1 cellular context compared by ENCODE assay signal in the genomic region with DNA sequence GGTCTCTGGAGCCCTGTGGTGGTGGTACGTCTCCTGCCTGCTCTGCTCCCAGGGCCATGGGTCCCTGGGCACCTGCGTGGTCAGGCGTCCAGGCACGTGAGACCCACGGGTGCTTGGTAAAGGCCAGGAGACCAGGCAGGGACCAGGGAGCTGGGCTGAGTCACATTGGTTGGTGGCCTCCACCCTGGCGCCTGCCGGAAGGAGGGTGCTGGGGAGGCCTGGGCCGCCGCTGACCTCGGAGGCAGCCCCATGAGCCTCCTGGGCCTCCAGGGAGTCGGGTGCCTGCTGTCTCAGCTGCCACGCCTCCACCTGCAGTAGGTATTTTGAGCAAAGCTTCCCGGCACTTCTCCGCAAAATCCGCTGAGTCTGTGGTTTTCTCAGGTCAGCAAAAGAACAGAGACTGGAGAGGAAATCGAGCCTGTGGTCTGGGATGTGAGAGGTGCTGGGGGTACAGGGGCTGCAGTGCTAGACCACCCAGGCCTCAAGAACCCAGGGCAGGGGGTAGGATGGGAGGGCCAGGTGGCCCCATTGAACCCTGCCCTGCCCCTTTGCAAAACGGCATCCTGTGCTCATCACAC.
TF ChIP-seq lines count a peak whose summit lies in the region.

No MANE protein-coding gene starts in this region.

TF ChIP-seq in K562, 482 proteins besides CTCF, POLR2A, EP300 and RAD21:
- no peak for TF ChIP-seq TEAD2 (tag; IDR thresholded peaks at IDR 0.05)
- no peak for TF ChIP-seq DACH1 (IDR thresholded peaks at IDR 0.05; ENCODE audit: partially characterized antibody)
- TF ChIP-seq MTA2 (IDR thresholded peaks at IDR 0.05; ENCODE audit: low read depth): no peak
- TF ChIP-seq CC2D1A (IDR thresholded peaks at IDR 0.05): no peak
- peak; percentile 40 for TF ChIP-seq HNRNPLL (IDR thresholded peaks at IDR 0.05; ENCODE audit: low read depth, low read length, poor library complexity, severe bottlenecking)
- TF ChIP-seq ZNF707 (CRISPR knock-in tag; conservative IDR thresholded peaks at IDR 0.05): no peak
- TF ChIP-seq DIDO1 (tag; IDR thresholded peaks at IDR 0.05; ENCODE audit: low read depth): no peak
- TF ChIP-seq SRSF3 (IDR thresholded peaks at IDR 0.05; ENCODE audit: insufficient read depth, low read length): no peak
- TF ChIP-seq, protein P1, sequence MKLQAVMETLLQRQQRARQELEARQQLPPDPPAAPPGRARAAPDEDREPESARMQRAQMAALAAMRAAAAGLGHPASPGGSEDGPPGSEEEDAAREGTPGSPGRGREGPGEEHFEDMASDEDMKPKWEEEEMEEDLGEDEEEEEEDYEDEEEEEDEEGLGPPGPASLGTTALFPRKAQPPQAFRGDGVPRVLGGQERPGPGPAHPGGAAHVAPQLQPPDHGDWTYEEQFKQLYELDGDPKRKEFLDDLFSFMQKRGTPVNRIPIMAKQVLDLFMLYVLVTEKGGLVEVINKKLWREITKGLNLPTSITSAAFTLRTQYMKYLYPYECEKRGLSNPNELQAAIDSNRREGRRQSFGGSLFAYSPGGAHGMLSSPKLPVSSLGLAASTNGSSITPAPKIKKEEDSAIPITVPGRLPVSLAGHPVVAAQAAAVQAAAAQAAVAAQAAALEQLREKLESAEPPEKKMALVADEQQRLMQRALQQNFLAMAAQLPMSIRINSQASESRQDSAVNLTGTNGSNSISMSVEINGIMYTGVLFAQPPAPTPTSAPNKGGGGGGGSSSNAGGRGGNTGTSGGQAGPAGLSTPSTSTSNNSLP (IDR thresholded peaks at IDR 0.05; ENCODE audit: borderline replicate concordance, low read depth, low read length): no peak
- no peak for TF ChIP-seq ZNF764 (CRISPR knock-in tag; IDR thresholded peaks at IDR 0.05; ENCODE audit: low read depth)
- no peak for TF ChIP-seq BRCA1 (IDR thresholded peaks at IDR 0.05)
- no peak for TF ChIP-seq BRCA1 (CRISPR knock-in tag; IDR thresholded peaks at IDR 0.05)
- TF ChIP-seq ZNF316 (IDR thresholded peaks at IDR 0.05): peak; percentile 82
- no peak for TF ChIP-seq HNRNPH1 (optimal IDR thresholded peaks at IDR 0.05; ENCODE audit: low read depth, low read length)
- TF ChIP-seq, protein P2, sequence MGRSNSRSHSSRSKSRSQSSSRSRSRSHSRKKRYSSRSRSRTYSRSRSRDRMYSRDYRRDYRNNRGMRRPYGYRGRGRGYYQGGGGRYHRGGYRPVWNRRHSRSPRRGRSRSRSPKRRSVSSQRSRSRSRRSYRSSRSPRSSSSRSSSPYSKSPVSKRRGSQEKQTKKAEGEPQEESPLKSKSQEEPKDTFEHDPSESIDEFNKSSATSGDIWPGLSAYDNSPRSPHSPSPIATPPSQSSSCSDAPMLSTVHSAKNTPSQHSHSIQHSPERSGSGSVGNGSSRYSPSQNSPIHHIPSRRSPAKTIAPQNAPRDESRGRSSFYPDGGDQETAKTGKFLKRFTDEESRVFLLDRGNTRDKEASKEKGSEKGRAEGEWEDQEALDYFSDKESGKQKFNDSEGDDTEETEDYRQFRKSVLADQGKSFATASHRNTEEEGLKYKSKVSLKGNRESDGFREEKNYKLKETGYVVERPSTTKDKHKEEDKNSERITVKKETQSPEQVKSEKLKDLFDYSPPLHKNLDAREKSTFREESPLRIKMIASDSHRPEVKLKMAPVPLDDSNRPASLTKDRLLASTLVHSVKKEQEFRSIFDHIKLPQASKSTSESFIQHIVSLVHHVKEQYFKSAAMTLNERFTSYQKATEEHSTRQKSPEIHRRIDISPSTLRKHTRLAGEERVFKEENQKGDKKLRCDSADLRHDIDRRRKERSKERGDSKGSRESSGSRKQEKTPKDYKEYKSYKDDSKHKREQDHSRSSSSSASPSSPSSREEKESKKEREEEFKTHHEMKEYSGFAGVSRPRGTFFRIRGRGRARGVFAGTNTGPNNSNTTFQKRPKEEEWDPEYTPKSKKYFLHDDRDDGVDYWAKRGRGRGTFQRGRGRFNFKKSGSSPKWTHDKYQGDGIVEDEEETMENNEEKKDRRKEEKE (IDR thresholded peaks at IDR 0.05; ENCODE audit: borderline replicate concordance in 1 of 2, control insufficient read depth in 1 of 2, low read depth in 2 of 2, low read length in 1 of 2): no peak
- TF ChIP-seq, protein P3, sequence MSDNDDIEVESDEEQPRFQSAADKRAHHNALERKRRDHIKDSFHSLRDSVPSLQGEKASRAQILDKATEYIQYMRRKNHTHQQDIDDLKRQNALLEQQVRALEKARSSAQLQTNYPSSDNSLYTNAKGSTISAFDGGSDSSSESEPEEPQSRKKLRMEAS (CRISPR knock-in tag; IDR thresholded peaks at IDR 0.05): no peak
- TF ChIP-seq TBL1XR1 (IDR thresholded peaks at IDR 0.05; ENCODE audit: low read length in 2 of 2): no peak
- TF ChIP-seq CHCHD3 (CRISPR knock-in tag; IDR thresholded peaks at IDR 0.05): no peak
- no peak for TF ChIP-seq ZFP1 (CRISPR knock-in tag; IDR thresholded peaks at IDR 0.05)
- TF ChIP-seq MAZ (CRISPR knock-in tag; conservative IDR thresholded peaks at IDR 0.05 in 1 of 2, IDR thresholded peaks at IDR 0.05 in 1 of 2): no peak
- no peak for TF ChIP-seq MIER1 (IDR thresholded peaks at IDR 0.05; ENCODE audit: low read depth)
- peak; percentile 36 for TF ChIP-seq MAFF (IDR thresholded peaks at IDR 0.05; ENCODE audit: low read length)
- TF ChIP-seq FOXK1 (CRISPR knock-in tag; IDR thresholded peaks at IDR 0.05; ENCODE audit: borderline replicate concordance): no peak
- TF ChIP-seq ZFX (CRISPR knock-in tag; IDR thresholded peaks at IDR 0.05): no peak
- TF ChIP-seq HMGN3 (IDR thresholded peaks at IDR 0.05; ENCODE audit: borderline replicate concordance, extremely low read depth, insufficient read length, low read depth, low read length): no peak
- no peak for TF ChIP-seq TAF15 (IDR thresholded peaks at IDR 0.05; ENCODE audit: low read depth, low read length)
- TF ChIP-seq C11orf30 (IDR thresholded peaks at IDR 0.05; ENCODE audit: low read depth): peak; percentile 71
- TF ChIP-seq MAFG (tag; conservative IDR thresholded peaks at IDR 0.05): peak; percentile 62
- TF ChIP-seq LCOR (CRISPR knock-in tag; IDR thresholded peaks at IDR 0.05): no peak
- no peak for TF ChIP-seq ZNF77 (CRISPR knock-in tag; IDR thresholded peaks at IDR 0.05)
- TF ChIP-seq, protein P4, sequence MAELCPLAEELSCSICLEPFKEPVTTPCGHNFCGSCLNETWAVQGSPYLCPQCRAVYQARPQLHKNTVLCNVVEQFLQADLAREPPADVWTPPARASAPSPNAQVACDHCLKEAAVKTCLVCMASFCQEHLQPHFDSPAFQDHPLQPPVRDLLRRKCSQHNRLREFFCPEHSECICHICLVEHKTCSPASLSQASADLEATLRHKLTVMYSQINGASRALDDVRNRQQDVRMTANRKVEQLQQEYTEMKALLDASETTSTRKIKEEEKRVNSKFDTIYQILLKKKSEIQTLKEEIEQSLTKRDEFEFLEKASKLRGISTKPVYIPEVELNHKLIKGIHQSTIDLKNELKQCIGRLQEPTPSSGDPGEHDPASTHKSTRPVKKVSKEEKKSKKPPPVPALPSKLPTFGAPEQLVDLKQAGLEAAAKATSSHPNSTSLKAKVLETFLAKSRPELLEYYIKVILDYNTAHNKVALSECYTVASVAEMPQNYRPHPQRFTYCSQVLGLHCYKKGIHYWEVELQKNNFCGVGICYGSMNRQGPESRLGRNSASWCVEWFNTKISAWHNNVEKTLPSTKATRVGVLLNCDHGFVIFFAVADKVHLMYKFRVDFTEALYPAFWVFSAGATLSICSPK (IDR thresholded peaks at IDR 0.05; ENCODE audit: borderline replicate concordance): no peak
- TF ChIP-seq, protein P5, sequence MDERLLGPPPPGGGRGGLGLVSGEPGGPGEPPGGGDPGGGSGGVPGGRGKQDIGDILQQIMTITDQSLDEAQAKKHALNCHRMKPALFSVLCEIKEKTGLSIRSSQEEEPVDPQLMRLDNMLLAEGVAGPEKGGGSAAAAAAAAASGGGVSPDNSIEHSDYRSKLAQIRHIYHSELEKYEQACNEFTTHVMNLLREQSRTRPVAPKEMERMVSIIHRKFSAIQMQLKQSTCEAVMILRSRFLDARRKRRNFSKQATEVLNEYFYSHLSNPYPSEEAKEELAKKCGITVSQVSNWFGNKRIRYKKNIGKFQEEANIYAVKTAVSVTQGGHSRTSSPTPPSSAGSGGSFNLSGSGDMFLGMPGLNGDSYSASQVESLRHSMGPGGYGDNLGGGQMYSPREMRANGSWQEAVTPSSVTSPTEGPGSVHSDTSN (CRISPR knock-in tag; IDR thresholded peaks at IDR 0.05; ENCODE audit: low read depth): no peak
- TF ChIP-seq, protein P5 (tag; conservative IDR thresholded peaks at IDR 0.05; ENCODE audit: low read depth): no peak
- TF ChIP-seq ZNF699 (CRISPR knock-in tag; IDR thresholded peaks at IDR 0.05; ENCODE audit: insufficient replicate concordance): no peak
